9 cellular contexts compared by ENCODE assay signal in the genomic region with DNA sequence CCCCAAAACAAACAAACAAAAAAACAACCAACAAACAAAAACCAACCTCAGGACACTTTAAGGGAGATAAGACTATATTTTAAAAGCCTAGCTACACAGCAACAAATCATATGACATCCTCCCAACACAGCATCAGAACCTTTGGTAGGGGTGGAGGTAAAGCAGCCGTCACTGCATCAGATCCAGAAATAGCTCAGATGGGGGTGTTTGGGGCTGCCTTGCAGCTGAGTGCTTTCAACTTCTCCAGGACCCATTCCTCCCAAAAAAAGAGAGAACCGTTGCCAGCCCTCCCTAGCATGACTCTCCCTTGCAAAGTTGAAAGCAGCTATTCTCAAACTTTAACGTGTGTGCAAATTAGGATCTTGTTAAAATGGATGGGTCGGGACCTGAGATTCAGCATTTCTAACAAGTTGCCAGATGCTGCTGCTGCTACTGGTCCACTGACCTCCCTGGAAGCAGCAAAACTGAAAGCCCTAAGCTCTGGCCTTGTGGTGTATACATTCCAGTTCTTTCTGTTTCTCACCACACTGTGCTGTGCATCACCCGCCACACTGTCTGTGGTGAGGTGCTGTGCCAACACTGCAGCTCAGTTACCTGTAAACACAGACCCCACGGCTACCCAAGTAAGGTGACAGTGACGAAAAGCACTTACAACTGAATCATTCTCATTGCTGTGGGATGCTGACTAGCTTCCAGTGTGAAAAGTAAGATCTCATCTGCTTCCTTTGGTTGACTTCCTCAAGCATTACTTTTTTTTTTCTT. TPM values are rescaled to one million over a fixed set of nuclear protein-coding genes. Genes with fewer than 3 reads are reported as not detected.
A peak's percentile ranks its signal among the peaks of the same experiment; 100 is the strongest.
DNase-seq lines count a peak whose midpoint lies in the region; ATAC-seq and TF ChIP-seq lines count a peak whose summit lies in the region.
"Had no signal": no experiment of that assay in that cellular context is flagged by ENCODE, and none has a peak within 500 bp of the region (broad histone marks: within the 10 kb centered on the region; RNA-seq: fewer than 3 reads in every experiment).

No MANE protein-coding gene starts in this region.

- H3K36me3 ChIP-seq in tibial artery = no peaks in the 10 kb centered on the region
- H3K36me3 ChIP-seq: SJSA1 had no signal

- ATAC-seq in GM19397 (IDR thresholded peaks at IDR 0.05; ENCODE audit: unreplicated experiment) (peak; percentile 54), HG03280 (IDR thresholded peaks at IDR 0.05; ENCODE audit: unreplicated experiment) (peak; percentile 69)
- peak; percentile 90 for ATAC-seq in stimulated activated effector memory CD8-positive, alpha-beta T cell treated with anti-CD3 and anti-CD28 coated beads, Interleukin-12 subunit alpha, Interleukin-12 subunit beta, amount 100 ng/mL, for 72 hours

- TF ChIP-seq CTCF in fibroblast of villous mesenchyme (IDR thresholded peaks at IDR 0.05; ENCODE audit: insufficient read depth, low read depth, low read length) (no peak), tibial artery (IDR thresholded peaks at IDR 0.05) (no peak)

- H3K4me1 Mint-ChIP-seq in stimulated activated effector memory CD8-positive, alpha-beta T cell treated with anti-CD3 and anti-CD28 coated beads, Interleukin-12 subunit alpha, Interleukin-12 subunit beta, amount 100 ng/mL, for 72 hours = peaks cover 89% of the 10 kb centered on the region

- H3K9me3 Mint-ChIP-seq in stimulated activated effector memory CD8-positive, alpha-beta T cell treated with anti-CD3 and anti-CD28 coated beads, Interleukin-12 subunit alpha, Interleukin-12 subunit beta, amount 100 ng/mL, for 72 hours = no peaks in the 10 kb centered on the region

- H3K9me3 ChIP-seq in tibial artery = no peaks in the 10 kb centered on the region
- H3K9me3 ChIP-seq: SJSA1 had no signal

- H3K4me3 Mint-ChIP-seq in stimulated activated effector memory CD8-positive, alpha-beta T cell treated with anti-CD3 and anti-CD28 coated beads, Interleukin-12 subunit alpha, Interleukin-12 subunit beta, amount 100 ng/mL, for 72 hours = peak overlapping the region; percentile 80

- peaks cover 97% of the 10 kb centered on the region for H3K36me3 Mint-ChIP-seq in stimulated activated effector memory CD8-positive, alpha-beta T cell treated with anti-CD3 and anti-CD28 coated beads, Interleukin-12 subunit alpha, Interleukin-12 subunit beta, amount 100 ng/mL, for 72 hours

- H3K27me3 ChIP-seq in tibial artery = no peaks in the 10 kb centered on the region
- H3K27me3 ChIP-seq: SJSA1 had no signal

- H3K27ac ChIP-seq in tibial artery = peak overlapping the region in 1 of 2 donors; percentile 4
- H3K27ac ChIP-seq: SJSA1 had no signal

- H3K27ac Mint-ChIP-seq in stimulated activated effector memory CD8-positive, alpha-beta T cell treated with anti-CD3 and anti-CD28 coated beads, Interleukin-12 subunit alpha, Interleukin-12 subunit beta, amount 100 ng/mL, for 72 hours = peak overlapping the region; percentile 99

- peak; percentile 75 to 77 for DNase-seq in activated CD4-positive, alpha-beta T cell treated with anti-CD3 and anti-CD28 coated beads for 4 hours
- peak; percentile 27 for DNase-seq in fibroblast of villous mesenchyme (ENCODE audit: low read depth)
- peak; percentile 61 to 88 for DNase-seq in stimulated activated effector memory CD8-positive, alpha-beta T cell treated with anti-CD3 and anti-CD28 coated beads, Interleukin-12 subunit alpha, Interleukin-12 subunit beta, amount 100 ng/mL, for 72 hours (ENCODE audit: low spot score in 2 of 2)
- DNase-seq in AG08396 (ENCODE audit: low spot score) = no peak
- no peak for DNase-seq in germinal center (ENCODE audit: low spot score)
- no peak for DNase-seq in tibial artery

- intact Hi-C loops in tibial artery (cut with DNase I; ENCODE audit: low total_unique reads) = no loop called here

- H3K4me1 ChIP-seq in tibial artery = peaks cover 0 to 52% (median 27%) of the 10 kb centered on the region in 4 donors

- H3K4me3 ChIP-seq in fibroblast of villous mesenchyme (ENCODE audit: low read depth, low read length) = no peak overlapping the region
- H3K4me3 ChIP-seq in tibial artery = no peak overlapping the region
- H3K4me3 ChIP-seq: SJSA1 had no signal

RNA-seq across cellular contexts. Expression of gene SLC38A1, which starts 54.0 kb away (rescaled TPM):
- 92.1 and 149 TPM in 2 replicates for total RNA-seq in fibroblast of villous mesenchyme

Comparison
In these comparisons a context has a peak if more than half of its experiments do, and no peak if none do; other contexts are left out.
1. DNase-seq: peak in activated CD4-positive, alpha-beta T cell treated with anti-CD3 and anti-CD28 coated beads for 4 hours (2 of 2), fibroblast of villous mesenchyme (single experiment) and stimulated activated effector memory CD8-positive, alpha-beta T cell treated with anti-CD3 and anti-CD28 coated beads, Interleukin-12 subunit alpha, Interleukin-12 subunit beta, amount 100 ng/mL, for 72 hours (2 of 2); none in AG08396 (single experiment), germinal center (single experiment) and tibial artery (0 of 2).
2. Peak in every context shown above with its lines, with median percentiles within 50 percentile points of each other: ATAC-seq.